Comparison of ENCODE assay signal across 13 cellular contexts in genomic region chr2:20496069-20496468, GRCh38. TPM values are rescaled to one million over a fixed set of nuclear protein-coding genes. Genes with fewer than 3 reads are reported as not detected.
DNase-seq lines count a peak whose midpoint lies in the region; ATAC-seq and TF ChIP-seq lines count a peak whose summit lies in the region.
"Had no signal": no experiment of that assay in that cellular context is flagged by ENCODE, and none has a peak within 500 bp of the region (broad histone marks: within the 10 kb centered on the region; RNA-seq: fewer than 3 reads in every experiment).

No MANE protein-coding gene starts in this region.

- ATAC-seq in gastroesophageal sphincter, result peak; percentile 65
- ATAC-seq in HG03045 (IDR thresholded peaks at IDR 0.05; ENCODE audit: unreplicated experiment), result no peak
- ATAC-seq: activated T-cell treated with anti-CD3 and anti-CD28 coated beads, Interleukin-2, amount 50 U/mL, for 4 hours; left colon had no signal

- H3K9me3 ChIP-seq in gastroesophageal sphincter, result no peaks in the 10 kb centered on the region

- TF ChIP-seq EP300 in gastroesophageal sphincter (IDR thresholded peaks at IDR 0.05), result no peak

- no peaks in the 10 kb centered on the region for H3K36me3 ChIP-seq in gastroesophageal sphincter

- 63% methylated on average over 3 of the region's 4 CpGs; no CpG with 5 or more reads in 1 of the 2 donors for WGBS in gastroesophageal sphincter (ENCODE audit: low coverage in 1 of 2), 2 donors

- TF ChIP-seq POLR2A in gastroesophageal sphincter (IDR thresholded peaks at IDR 0.05), result no peak

- no peak overlapping the region for H3K27ac ChIP-seq in gastroesophageal sphincter
- H3K27ac ChIP-seq: skin epidermis, VCaP had no signal

- TF ChIP-seq CTCF in gastroesophageal sphincter (IDR thresholded peaks at IDR 0.05), result no peak

- H3K4me3 ChIP-seq in gastroesophageal sphincter (no peak overlapping the region), skeletal muscle cell (ENCODE audit: low read depth, low read length) (no peak overlapping the region)
- H3K4me3 ChIP-seq: skin epidermis had no signal

- no peaks in the 10 kb centered on the region for H3K27me3 ChIP-seq in gastroesophageal sphincter

- peaks cover 0 to 11% (median 0%) of the 10 kb centered on the region in 3 donors for H3K4me1 ChIP-seq in gastroesophageal sphincter

- DNase-seq in GM04503 (ENCODE audit: low read depth) (peak; percentile 76), T1000 (lab: John Stamatoyannopoulos, UW) (peak; percentile 60), skeletal muscle cell (ENCODE audit: low read depth) (peak; percentile 78), pons (ENCODE audit: low spot score) (no peak), middle frontal gyrus (ENCODE audit: extremely low spot score, low spot score) (no peak), retina (no peak)
- DNase-seq: activated T-cell treated with anti-CD3 and anti-CD28 coated beads, Interleukin-2, amount 50 U/mL, for 4 hours; left colon; NCI-H1105 had no signal

RNA-seq across cellular contexts. Expression of gene RHOB, which starts 49.2 kb away (rescaled TPM):
- total RNA-seq in gastroesophageal sphincter, result 1,000 to 10,000 TPM; 1,174 to 1,482 (median 1,322) TPM

Comparison
In these comparisons a context has a peak if more than half of its experiments do, and no peak if none do; other contexts are left out.
1. DNase-seq: peak in GM04503 (single experiment), T1000 (single experiment) and skeletal muscle cell (single experiment); none in pons (single experiment), middle frontal gyrus (single experiment) and retina (single experiment).